In genomic region chr15:66078196-66078928, GRCh38 we compare ENCODE assay signal across 22 cellular contexts.
A peak's percentile ranks its signal among the peaks of the same experiment; 100 is the strongest.
DNase-seq lines count a peak whose midpoint lies in the region; ATAC-seq and TF ChIP-seq lines count a peak whose summit lies in the region.
"Had no signal": no experiment of that assay in that cellular context is flagged by ENCODE, and none has a peak within 500 bp of the region (broad histone marks: within the 10 kb centered on the region; RNA-seq: fewer than 3 reads in every experiment).

No MANE protein-coding gene starts in this region.

- peak; percentile 50 for DNase-seq in activated effector memory CD4-positive, alpha-beta T cell treated with anti-CD3 and anti-CD28 coated beads, Interleukin-2, amount 50 U/mL, for 16 hours
- no peak for DNase-seq in activated effector memory CD4-positive, alpha-beta T cell treated with Interleukin-2 at 50 U/mL for 16 hours
- DNase-seq in RWPE2 (ENCODE audit: low spot score) = peak; percentile 64
- DNase-seq in iPS-NIHi11 (ENCODE audit: low spot score) = peak; percentile 40
- DNase-seq in UCSD-AML1 (lab: John Stamatoyannopoulos, UW; ENCODE audit: unreplicated experiment) = no peak
- no peak for DNase-seq in T1000 (lab: John Stamatoyannopoulos, UW)
- DNase-seq: activated CD8-positive, alpha-beta T cell treated with anti-CD3 and anti-CD28 coated beads for 36 hours; activated T-cell treated with anti-CD3 and anti-CD28 coated beads, Interleukin-2, amount 50 U/mL, for 24 hours; Calu3; GF-D8; hippocampal formation; NCI-H2029 treated with DMSO at 0.1 percent for 48 hours; NCI-H510A treated with DMSO at 0.1 percent for 48 hours; SIG-M5; stimulated activated CD4-positive, alpha-beta T cell treated with anti-CD3 and anti-CD28 coated beads, Interleukin-4, amount 100 ng/mL, for 24 hours; T-helper 1 cell; upper lobe of left lung had no signal

- no peak overlapping the region for H3K27ac ChIP-seq in RWPE2 (ENCODE audit: poor library complexity, severe bottlenecking)
- H3K27ac ChIP-seq: prostate gland, upper lobe of left lung had no signal

- TF ChIP-seq CTCF in RWPE2 (IDR thresholded peaks at IDR 0.05; ENCODE audit: poor library complexity, severe bottlenecking) = no peak

- H3K36me3 ChIP-seq in RWPE2 (ENCODE audit: low read depth) = no peaks in the 10 kb centered on the region
- H3K36me3 ChIP-seq: prostate gland, upper lobe of left lung had no signal

- no peaks in the 10 kb centered on the region for H3K27me3 ChIP-seq in RWPE2 (ENCODE audit: insufficient read depth, poor library complexity, severe bottlenecking)
- H3K27me3 ChIP-seq: upper lobe of left lung had no signal

- no peak overlapping the region for H3K4me3 ChIP-seq in RWPE2 (ENCODE audit: severe bottlenecking)
- H3K4me3 ChIP-seq: prostate gland, smooth muscle cell, upper lobe of left lung had no signal

- H3K9me3 ChIP-seq in RWPE2 (ENCODE audit: severe bottlenecking) = no peaks in the 10 kb centered on the region
- H3K9me3 ChIP-seq: prostate gland, upper lobe of left lung had no signal

- ATAC-seq in RWPE2 (ENCODE audit: low read depth) = no peak
- no peak for ATAC-seq in HG03139 (IDR thresholded peaks at IDR 0.05; ENCODE audit: unreplicated experiment)
- no peak for ATAC-seq in GM18858 (IDR thresholded peaks at IDR 0.05; ENCODE audit: unreplicated experiment)
- ATAC-seq: activated CD8-positive, alpha-beta T cell treated with anti-CD3 and anti-CD28 coated beads for 36 hours; activated naive CD4-positive, alpha-beta T cell treated with anti-CD3 and anti-CD28 coated beads, Interleukin-2, amount 50 U/mL, for 72 hours had no signal

- no peaks in the 10 kb centered on the region for H3K4me1 ChIP-seq in RWPE2 (ENCODE audit: insufficient read depth, poor library complexity, severe bottlenecking)
- H3K4me1 ChIP-seq: prostate gland, upper lobe of left lung had no signal

Comparison
In these comparisons a context has a peak if more than half of its experiments do, and no peak if none do; other contexts are left out.
1. DNase-seq: peak in activated effector memory CD4-positive, alpha-beta T cell treated with anti-CD3 and anti-CD28 coated beads, Interleukin-2, amount 50 U/mL, for 16 hours (single experiment), RWPE2 (single experiment) and iPS-NIHi11 (single experiment); none in activated effector memory CD4-positive, alpha-beta T cell treated with Interleukin-2 at 50 U/mL for 16 hours (single experiment), UCSD-AML1 (single experiment) and T1000 (single experiment).